15 cellular contexts compared by ENCODE assay signal in genomic region chr11:58640386-58641023, GRCh38. TPM values are rescaled to one million over a fixed set of nuclear protein-coding genes. Genes with fewer than 3 reads are reported as not detected.
DNase-seq lines count a peak whose midpoint lies in the region; ATAC-seq and TF ChIP-seq lines count a peak whose summit lies in the region.
"Had no signal": no experiment of that assay in that cellular context is flagged by ENCODE, and none has a peak within 500 bp of the region (broad histone marks: within the 10 kb centered on the region; RNA-seq: fewer than 3 reads in every experiment).

No MANE protein-coding gene starts in this region.

- no peaks in the 10 kb centered on the region for H3K27me3 Mint-ChIP-seq in CD8-positive, alpha-beta memory T cell
- H3K27me3 Mint-ChIP-seq in activated naive CD8-positive, alpha-beta T cell treated with anti-CD3 and anti-CD28 coated beads, Interleukin-2, amount 10 ng/mL, durations not matched to agents 7 days and 5 days, result no peaks in the 10 kb centered on the region
- H3K27me3 Mint-ChIP-seq in natural killer cell treated with Interleukin-12 subunit alpha and Interleukin-12 subunit beta and Interleukin-15 and Interleukin-18, amount 100 ng/mL, for 72 hours, result peaks cover 0 to 3% of the 10 kb centered on the region in 2 donors
- peaks cover 4% of the 10 kb centered on the region for H3K27me3 Mint-ChIP-seq in activated T-helper 2 cell treated with anti-CD3 and anti-CD28 coated beads, Interferon-gamma antibody, Interleukin-2, Interleukin-4, amounts not matched to agents 10 μg/mL and 5 μg/mL and 100 μg/mL, durations not matched to agents 14 hours and 24 hours and 36 hours (ENCODE audit: low read depth)

- peak; percentile 45 for ATAC-seq in HG02885 (IDR thresholded peaks at IDR 0.05; ENCODE audit: poor library complexity, unreplicated experiment)
- peak; percentile 70 for ATAC-seq in activated naive CD8-positive, alpha-beta T cell treated with anti-CD3 and anti-CD28 coated beads, Interleukin-2, amount 10 ng/mL, durations not matched to agents 7 days and 5 days (ENCODE audit: low read depth)
- ATAC-seq in natural killer cell treated with Interleukin-12 subunit alpha and Interleukin-12 subunit beta and Interleukin-15 and Interleukin-18, amount 100 ng/mL, for 72 hours, result peak; percentile 43 to 59
- ATAC-seq: HCT116 had no signal

- POLR2A ChIA-PET in CD8-positive, alpha-beta memory T cell (lab: Charles Lee), result interaction anchor here (0.9 kb wide), 1 partner anchor 8 kb away, joined by 3 read pairs; no protein-coding TSS in a partner anchor
- POLR2A ChIA-PET in activated naive CD8-positive, alpha-beta T cell treated with anti-CD3 and anti-CD28 coated beads, Interleukin-2, amount 10 ng/mL, durations not matched to agents 7 days and 5 days (lab: Charles Lee), result no interaction called here

- H3K36me3 Mint-ChIP-seq in CD8-positive, alpha-beta memory T cell, result peaks cover 0 to 2% (median 0%) of the 10 kb centered on the region in 3 donors
- H3K36me3 Mint-ChIP-seq in activated naive CD8-positive, alpha-beta T cell treated with anti-CD3 and anti-CD28 coated beads, Interleukin-2, amount 10 ng/mL, durations not matched to agents 7 days and 5 days, result no peaks in the 10 kb centered on the region
- no peaks in the 10 kb centered on the region for H3K36me3 Mint-ChIP-seq in natural killer cell treated with Interleukin-12 subunit alpha and Interleukin-12 subunit beta and Interleukin-15 and Interleukin-18, amount 100 ng/mL, for 72 hours
- no peaks in the 10 kb centered on the region for H3K36me3 Mint-ChIP-seq in activated T-helper 2 cell treated with anti-CD3 and anti-CD28 coated beads, Interferon-gamma antibody, Interleukin-2, Interleukin-4, amounts not matched to agents 10 μg/mL and 5 μg/mL and 100 μg/mL, durations not matched to agents 14 hours and 24 hours and 36 hours (ENCODE audit: low read depth)

- peaks cover 19 to 23% (median 22%) of the 10 kb centered on the region in 3 donors for H3K4me1 Mint-ChIP-seq in CD8-positive, alpha-beta memory T cell
- peaks cover 8% of the 10 kb centered on the region for H3K4me1 Mint-ChIP-seq in activated naive CD8-positive, alpha-beta T cell treated with anti-CD3 and anti-CD28 coated beads, Interleukin-2, amount 10 ng/mL, durations not matched to agents 7 days and 5 days
- H3K4me1 Mint-ChIP-seq in natural killer cell treated with Interleukin-12 subunit alpha and Interleukin-12 subunit beta and Interleukin-15 and Interleukin-18, amount 100 ng/mL, for 72 hours (ENCODE audit: low read depth in 2 of 2), result peaks cover 12 to 17% of the 10 kb centered on the region in 2 donors
- peaks cover 12% of the 10 kb centered on the region for H3K4me1 Mint-ChIP-seq in activated T-helper 2 cell treated with anti-CD3 and anti-CD28 coated beads, Interferon-gamma antibody, Interleukin-2, Interleukin-4, amounts not matched to agents 10 μg/mL and 5 μg/mL and 100 μg/mL, durations not matched to agents 14 hours and 24 hours and 36 hours (ENCODE audit: low read depth)

- peak overlapping the region in 6 of 7 donors; percentile 27 to 49 (median 36) for H3K4me3 Mint-ChIP-seq in CD8-positive, alpha-beta memory T cell
- no peak overlapping the region for H3K4me3 Mint-ChIP-seq in activated naive CD8-positive, alpha-beta T cell treated with anti-CD3 and anti-CD28 coated beads, Interleukin-2, amount 10 ng/mL, durations not matched to agents 7 days and 5 days
- no peak overlapping the region for H3K4me3 Mint-ChIP-seq in natural killer cell treated with Interleukin-12 subunit alpha and Interleukin-12 subunit beta and Interleukin-15 and Interleukin-18, amount 100 ng/mL, for 72 hours
- no peak overlapping the region for H3K4me3 Mint-ChIP-seq in activated T-helper 2 cell treated with anti-CD3 and anti-CD28 coated beads, Interferon-gamma antibody, Interleukin-2, Interleukin-4, amounts not matched to agents 10 μg/mL and 5 μg/mL and 100 μg/mL, durations not matched to agents 14 hours and 24 hours and 36 hours (ENCODE audit: low read depth)
- H3K4me3 Mint-ChIP-seq: activated B cell treated with CpG ODN at 0.5 μM for 24 hours had no signal

- no peaks in the 10 kb centered on the region for H3K9me3 Mint-ChIP-seq in CD8-positive, alpha-beta memory T cell
- H3K9me3 Mint-ChIP-seq in activated naive CD8-positive, alpha-beta T cell treated with anti-CD3 and anti-CD28 coated beads, Interleukin-2, amount 10 ng/mL, durations not matched to agents 7 days and 5 days, result peaks cover 2% of the 10 kb centered on the region
- H3K9me3 Mint-ChIP-seq in natural killer cell treated with Interleukin-12 subunit alpha and Interleukin-12 subunit beta and Interleukin-15 and Interleukin-18, amount 100 ng/mL, for 72 hours, result no peaks in the 10 kb centered on the region
- peaks cover 4% of the 10 kb centered on the region for H3K9me3 Mint-ChIP-seq in activated T-helper 2 cell treated with anti-CD3 and anti-CD28 coated beads, Interferon-gamma antibody, Interleukin-2, Interleukin-4, amounts not matched to agents 10 μg/mL and 5 μg/mL and 100 μg/mL, durations not matched to agents 14 hours and 24 hours and 36 hours

- no peak overlapping the region for H3K4me3 ChIP-seq in CD8-positive, alpha-beta memory T cell (ENCODE audit: low read length)
- H3K4me3 ChIP-seq in brain microvascular endothelial cell (ENCODE audit: low read depth, low read length) (no peak overlapping the region), BE2C (ENCODE audit: low read depth, low read length) (no peak overlapping the region)
- H3K4me3 ChIP-seq: SK-N-MC had no signal

- peak overlapping the region in 7 of 8 donors; percentile 13 to 80 (median 74) for H3K27ac Mint-ChIP-seq in CD8-positive, alpha-beta memory T cell
- H3K27ac Mint-ChIP-seq in activated naive CD8-positive, alpha-beta T cell treated with anti-CD3 and anti-CD28 coated beads, Interleukin-2, amount 10 ng/mL, durations not matched to agents 7 days and 5 days, result peak overlapping the region; percentile 17
- peak overlapping the region in 1 of 2 donors; percentile 63 for H3K27ac Mint-ChIP-seq in natural killer cell treated with Interleukin-12 subunit alpha and Interleukin-12 subunit beta and Interleukin-15 and Interleukin-18, amount 100 ng/mL, for 72 hours
- no peak overlapping the region for H3K27ac Mint-ChIP-seq in activated T-helper 2 cell treated with anti-CD3 and anti-CD28 coated beads, Interferon-gamma antibody, Interleukin-2, Interleukin-4, amounts not matched to agents 10 μg/mL and 5 μg/mL and 100 μg/mL, durations not matched to agents 14 hours and 24 hours and 36 hours
- H3K27ac Mint-ChIP-seq: activated B cell treated with CpG ODN at 0.5 μM for 24 hours had no signal

- in situ Hi-C loops in brain microvascular endothelial cell (cut with HindIII; ENCODE audit: low pct_ligation_motif_present, low sequenced_read_pairs), result no loop called here

- no peak for TF ChIP-seq CTCF in brain microvascular endothelial cell (IDR thresholded peaks at IDR 0.05; ENCODE audit: low read depth, low read length, missing control alignments)
- TF ChIP-seq CTCF in BE2C (IDR thresholded peaks at IDR 0.05; ENCODE audit: low read depth, low read length), result no peak

- DNase-seq in CD8-positive, alpha-beta memory T cell, result peak in 2 of 5 donors; percentile 18
- DNase-seq in activated naive CD8-positive, alpha-beta T cell treated with anti-CD3 and anti-CD28 coated beads, Interleukin-2, amount 10 ng/mL, durations not matched to agents 7 days and 5 days, result no peak
- no peak for DNase-seq in natural killer cell treated with Interleukin-12 subunit alpha and Interleukin-12 subunit beta and Interleukin-15 and Interleukin-18, amount 100 ng/mL, for 72 hours (ENCODE audit: low spot score)
- DNase-seq in brain microvascular endothelial cell (no peak), BE2C (no peak), GM19238 (ENCODE audit: insufficient read length, low spot score) (no peak)
- DNase-seq in activated T-helper 2 cell treated with anti-CD3 and anti-CD28 coated beads, Interferon-gamma antibody, Interleukin-2, Interleukin-4, amounts not matched to agents 10 μg/mL and 5 μg/mL and 100 μg/mL, durations not matched to agents 14 hours and 24 hours and 36 hours (ENCODE audit: low spot score), result no peak
- DNase-seq: activated B cell treated with CpG ODN at 0.5 μM for 24 hours; activated effector memory CD4-positive, alpha-beta T cell treated with Interleukin-2 at 50 U/mL for 16 hours; NCI-H146; NCI-H82; trophoblast cell had no signal

- no peaks in the 10 kb centered on the region for H3K27me3 ChIP-seq in CD8-positive, alpha-beta memory T cell (ENCODE audit: insufficient read depth, low read length, poor library complexity, severe bottlenecking)
- no peaks in the 10 kb centered on the region for H3K27me3 ChIP-seq in brain microvascular endothelial cell (replicated peaks)
- H3K27me3 ChIP-seq in BE2C, result no peaks in the 10 kb centered on the region

- intact Hi-C loops in activated T-helper 2 cell treated with anti-CD3 and anti-CD28 coated beads, Interferon-gamma antibody, Interleukin-2, Interleukin-4, amounts not matched to agents 10 μg/mL and 5 μg/mL and 100 μg/mL, durations not matched to agents 14 hours and 24 hours and 36 hours (cut with micrococcal nuclease), result no loop called here

- H3K9me3 ChIP-seq in CD8-positive, alpha-beta memory T cell (ENCODE audit: low read length), result no peaks in the 10 kb centered on the region
- no peaks in the 10 kb centered on the region for H3K9me3 ChIP-seq in BE2C

- no peaks in the 10 kb centered on the region for H3K36me3 ChIP-seq in CD8-positive, alpha-beta memory T cell (ENCODE audit: insufficient read depth, low read length)
- H3K36me3 ChIP-seq in brain microvascular endothelial cell (replicated peaks), result no peaks in the 10 kb centered on the region
- H3K36me3 ChIP-seq in BE2C, result no peaks in the 10 kb centered on the region

- peaks cover 19% of the 10 kb centered on the region for H3K4me1 ChIP-seq in CD8-positive, alpha-beta memory T cell (ENCODE audit: insufficient read depth, low read length)
- H3K4me1 ChIP-seq in BE2C, result no peaks in the 10 kb centered on the region

- H3K27ac ChIP-seq in CD8-positive, alpha-beta memory T cell (ENCODE audit: low read depth, low read length), result no peak overlapping the region
- no peak overlapping the region for H3K27ac ChIP-seq in brain microvascular endothelial cell
- H3K27ac ChIP-seq: SK-N-MC had no signal

- CTCF ChIA-PET in CD8-positive, alpha-beta memory T cell (lab: Charles Lee), result interaction anchor here (1.6 to 4.0 kb wide), 3 partner anchors 11 to 73 kb away, joined by 3 to 20 read pairs (median 10); no protein-coding TSS in a partner anchor

RNA-seq across cellular contexts. Expression of gene CNTF, which starts 18.0 kb away (rescaled TPM):
- total RNA-seq in CD8-positive, alpha-beta memory T cell, result 1 to 10 TPM; 2.9 to 3.4 TPM
- not detected for polyA plus RNA-seq in CD8-positive, alpha-beta memory T cell
- 1 to 10 TPM; 2.6 to 3.0 TPM for total RNA-seq in activated naive CD8-positive, alpha-beta T cell treated with anti-CD3 and anti-CD28 coated beads, Interleukin-2, amount 10 ng/mL, durations not matched to agents 7 days and 5 days
- 1 to 10 TPM; 4.7 to 6.3 TPM for total RNA-seq in natural killer cell treated with Interleukin-12 subunit alpha and Interleukin-12 subunit beta and Interleukin-15 and Interleukin-18, amount 100 ng/mL, for 72 hours
- total RNA-seq in activated T-helper 2 cell treated with anti-CD3 and anti-CD28 coated beads, Interferon-gamma antibody, Interleukin-2, Interleukin-4, amounts not matched to agents 10 μg/mL and 5 μg/mL and 100 μg/mL, durations not matched to agents 14 hours and 24 hours and 36 hours, result 3.4 and 4.0 TPM in 2 replicates
- polyA plus RNA-seq in BE2C (2012; ENCODE audit: insufficient read depth, insufficient read length, low read depth), result 1.0 TPM

Comparison
In these comparisons a context has a peak if more than half of its experiments do, and no peak if none do; other contexts are left out.
1. H3K4me3 Mint-ChIP-seq: peak in CD8-positive, alpha-beta memory T cell (6 of 7); none in activated naive CD8-positive, alpha-beta T cell treated with anti-CD3 and anti-CD28 coated beads, Interleukin-2, amount 10 ng/mL, durations not matched to agents 7 days and 5 days (single experiment), natural killer cell treated with Interleukin-12 subunit alpha and Interleukin-12 subunit beta and Interleukin-15 and Interleukin-18, amount 100 ng/mL, for 72 hours (single experiment) and activated T-helper 2 cell treated with anti-CD3 and anti-CD28 coated beads, Interferon-gamma antibody, Interleukin-2, Interleukin-4, amounts not matched to agents 10 μg/mL and 5 μg/mL and 100 μg/mL, durations not matched to agents 14 hours and 24 hours and 36 hours (single experiment).
2. Peak in every context shown above with its lines, with median percentiles within 50 percentile points of each other: ATAC-seq.